Comparison of ENCODE assay signal across 10 cellular contexts in the genomic region with DNA sequence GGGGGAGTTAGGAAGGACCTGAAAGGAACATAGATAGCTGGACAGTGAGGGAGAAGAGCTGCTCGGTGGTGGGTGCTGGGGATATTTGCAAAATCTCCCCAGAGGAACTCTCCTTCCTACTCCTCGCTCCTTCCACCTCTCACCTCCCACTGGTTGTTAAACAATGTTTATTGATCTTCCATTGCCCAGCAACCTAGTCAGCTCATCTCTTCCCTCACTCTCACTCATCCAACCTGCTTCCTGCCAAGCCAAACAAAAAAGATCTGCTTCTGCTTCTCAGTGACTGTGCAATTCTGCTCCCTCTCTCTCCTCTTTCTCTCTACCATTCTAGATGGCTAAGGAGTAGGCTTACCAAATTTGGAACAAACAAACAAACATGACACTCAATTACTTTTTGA.
A peak's percentile ranks its signal among the peaks of the same experiment; 100 is the strongest.
DNase-seq lines count a peak whose midpoint lies in the region; ATAC-seq, FAIRE-seq and TF ChIP-seq lines count a peak whose summit lies in the region.
"Had no signal": no experiment of that assay in that cellular context is flagged by ENCODE, and none has a peak within 500 bp of the region (broad histone marks: within the 10 kb centered on the region; RNA-seq: fewer than 3 reads in every experiment).

No MANE protein-coding gene starts in this region.

- H3K27ac Mint-ChIP-seq in CD4-positive, CD25-positive, alpha-beta regulatory T cell: peak overlapping the region; percentile 49 to 89 (median 69)
- H3K27ac Mint-ChIP-seq in Caco-2 (ENCODE audit: unreplicated experiment): no peak overlapping the region

- H3K27me3 Mint-ChIP-seq in CD4-positive, CD25-positive, alpha-beta regulatory T cell: no peaks in the 10 kb centered on the region
- H3K27me3 Mint-ChIP-seq in Caco-2 (ENCODE audit: insufficient read depth, unreplicated experiment): peaks cover 2% of the 10 kb centered on the region

- no peak overlapping the region for H3K4me3 Mint-ChIP-seq in CD4-positive, CD25-positive, alpha-beta regulatory T cell
- H3K4me3 Mint-ChIP-seq in Caco-2 (ENCODE audit: unreplicated experiment): no peak overlapping the region

- intact Hi-C loops in Caco-2 (cut with micrococcal nuclease; ENCODE audit: unreplicated experiment): no loop called here

- ATAC-seq in CD4-positive, CD25-positive, alpha-beta regulatory T cell (ENCODE audit: low read depth in 2 of 2): no peak

- H3K4me1 ChIP-seq in CD4-positive, CD25-positive, alpha-beta regulatory T cell (ENCODE audit: control insufficient read depth, insufficient read depth, low read length, poor library complexity, severe bottlenecking): no peaks in the 10 kb centered on the region
- no peaks in the 10 kb centered on the region for H3K4me1 ChIP-seq in Caco-2

- H3K27me3 ChIP-seq in CD4-positive, CD25-positive, alpha-beta regulatory T cell (ENCODE audit: control insufficient read depth, insufficient read depth, low read length): no peaks in the 10 kb centered on the region
- H3K27me3 ChIP-seq in bronchial epithelial cell (ENCODE audit: control insufficient read depth, insufficient read depth, low read length): no peaks in the 10 kb centered on the region
- H3K27me3 ChIP-seq in Caco-2 (replicated peaks; ENCODE audit: control insufficient read depth, insufficient read depth, low read length): no peaks in the 10 kb centered on the region

- TF ChIP-seq CTCF in bronchial epithelial cell (IDR thresholded peaks at IDR 0.05; ENCODE audit: insufficient read depth, low read length, severe bottlenecking): no peak
- no peak for TF ChIP-seq CTCF in Caco-2 (IDR thresholded peaks at IDR 0.05; ENCODE audit: insufficient read depth in 1 of 2, low read depth in 1 of 2, low read length in 1 of 2, severe bottlenecking in 1 of 2, unreplicated experiment in 1 of 2)

- H3K9me3 Mint-ChIP-seq in CD4-positive, CD25-positive, alpha-beta regulatory T cell: no peaks in the 10 kb centered on the region
- peaks cover 9% of the 10 kb centered on the region for H3K9me3 Mint-ChIP-seq in Caco-2 (ENCODE audit: unreplicated experiment)

- DNase-seq in CD4-positive, CD25-positive, alpha-beta regulatory T cell: no peak
- DNase-seq in M059J (ENCODE audit: low read depth): peak; percentile 79
- peak; percentile 58 for DNase-seq in bronchial epithelial cell (ENCODE audit: low read depth)
- DNase-seq in mucosa of gallbladder (ENCODE audit: low spot score): peak; percentile 63
- no peak for DNase-seq in Caco-2
- DNase-seq in Ammon's horn (ENCODE audit: low spot score): no peak
- no peak for DNase-seq in activated CD4-positive, alpha-beta T cell treated with anti-CD3 and anti-CD28 coated beads, Interleukin-2, amount 50 U/mL, for 1 hour
- DNase-seq in SW 1271 (lab: John Stamatoyannopoulos, UW): no peak
- DNase-seq: activated CD8-positive, alpha-beta memory T cell treated with anti-CD3 and anti-CD28 coated beads for 24 hours had no signal

- H3K36me3 ChIP-seq in CD4-positive, CD25-positive, alpha-beta regulatory T cell (ENCODE audit: control insufficient read depth, insufficient read depth, low read length): no peaks in the 10 kb centered on the region
- no peaks in the 10 kb centered on the region for H3K36me3 ChIP-seq in bronchial epithelial cell (ENCODE audit: control insufficient read depth, insufficient read depth, low read length)
- H3K36me3 ChIP-seq in Caco-2 (ENCODE audit: control insufficient read depth, insufficient read depth, low read length): no peaks in the 10 kb centered on the region

- no peak for FAIRE-seq in bronchial epithelial cell (lab: Jason Lieb, UNC)

- no peak overlapping the region for H3K4me3 ChIP-seq in CD4-positive, CD25-positive, alpha-beta regulatory T cell (ENCODE audit: low read depth, low read length)
- no peak overlapping the region for H3K4me3 ChIP-seq in bronchial epithelial cell (ENCODE audit: low read depth, low read length)
- no peak overlapping the region for H3K4me3 ChIP-seq in Caco-2 (ENCODE audit: low read depth, low read length)

- BruUV-seq in Caco-2 (replicated peaks; lab: Mats Ljungman, UMichigan): no TSS peak

- CTCF ChIA-PET in Caco-2 (lab: Charles Lee): interaction anchor here (1.9 kb wide), 1 partner anchor 374 kb away, joined by 6 read pairs; no protein-coding TSS in a partner anchor

- H3K36me3 Mint-ChIP-seq in CD4-positive, CD25-positive, alpha-beta regulatory T cell: no peaks in the 10 kb centered on the region
- H3K36me3 Mint-ChIP-seq in Caco-2 (ENCODE audit: insufficient read depth, unreplicated experiment): no peaks in the 10 kb centered on the region

- POLR2A ChIA-PET in Caco-2 (lab: Charles Lee): no interaction called here

- H3K27ac ChIP-seq in CD4-positive, CD25-positive, alpha-beta regulatory T cell (ENCODE audit: insufficient read depth, low read length, poor library complexity, severe bottlenecking): no peak overlapping the region
- H3K27ac ChIP-seq: KMS-11 had no signal

- no peaks in the 10 kb centered on the region for H3K9me3 ChIP-seq in CD4-positive, CD25-positive, alpha-beta regulatory T cell (ENCODE audit: control insufficient read depth in 2 of 2, low read length in 2 of 2)
- no peaks in the 10 kb centered on the region for H3K9me3 ChIP-seq in Caco-2

- H3K4me1 Mint-ChIP-seq in CD4-positive, CD25-positive, alpha-beta regulatory T cell: peaks cover 0 to 27% (median 21%) of the 10 kb centered on the region in 4 donors
- H3K4me1 Mint-ChIP-seq in Caco-2 (ENCODE audit: low read depth, unreplicated experiment): peaks cover 7% of the 10 kb centered on the region

Comparison
In these comparisons a context has a peak if more than half of its experiments do, and no peak if none do; other contexts are left out.
1. DNase-seq: peak in M059J (single experiment), bronchial epithelial cell (single experiment) and mucosa of gallbladder (single experiment); none in CD4-positive, CD25-positive, alpha-beta regulatory T cell (0 of 3), Caco-2 (0 of 2), Ammon's horn (single experiment), activated CD4-positive, alpha-beta T cell treated with anti-CD3 and anti-CD28 coated beads, Interleukin-2, amount 50 U/mL, for 1 hour (single experiment) and SW 1271 (0 of 2).